6 cellular contexts compared by ENCODE assay signal in genomic region chr5:33579163-33579562, GRCh38.
"Had no signal": no experiment of that assay in that cellular context is flagged by ENCODE, and none has a peak within 500 bp of the region (broad histone marks: within the 10 kb centered on the region; RNA-seq: fewer than 3 reads in every experiment).

No MANE protein-coding gene starts in this region.

- H3K27ac ChIP-seq: HL-60 had no signal

- H3K4me3 ChIP-seq: K562 had no signal

- ATAC-seq: HepG2 had no signal

- DNase-seq: IMR-90, KBM-7, KG1 had no signal
